In the genomic region with DNA sequence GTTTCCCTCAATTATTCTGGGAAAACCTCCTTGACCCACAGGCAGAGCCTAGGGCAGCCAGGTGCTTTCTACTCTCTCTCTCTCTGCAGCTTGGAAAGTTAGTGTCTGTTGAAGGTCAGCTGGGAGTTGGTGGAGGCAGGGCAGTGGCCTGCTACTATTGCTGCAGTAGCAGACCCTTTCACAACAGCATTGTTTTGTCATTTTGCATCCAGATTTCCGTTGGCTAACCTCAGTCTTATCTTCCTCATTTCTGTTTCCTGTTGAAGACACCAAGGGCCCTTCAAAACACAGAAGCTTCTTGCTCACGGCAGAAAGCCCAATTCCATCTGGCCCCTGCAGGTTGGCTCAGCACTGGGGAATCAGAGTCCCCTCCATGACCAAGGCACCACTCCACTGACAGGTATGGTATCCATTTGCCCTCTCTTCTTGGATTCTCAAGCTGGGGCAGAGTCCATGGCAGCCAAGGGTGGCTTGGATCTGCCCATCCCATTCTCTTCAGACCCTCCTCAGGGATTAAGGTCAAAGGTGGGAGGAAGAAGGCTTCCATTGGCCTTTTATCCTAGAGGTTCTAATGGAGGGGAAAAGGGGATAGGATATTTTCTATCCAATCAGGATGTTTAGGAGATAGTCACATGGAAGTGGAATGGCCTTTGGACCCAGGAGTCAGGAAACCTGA, we compare ENCODE assay signal across 8 cellular contexts. TPM values are rescaled to one million over a fixed set of nuclear protein-coding genes. Genes with fewer than 3 reads are reported as not detected.
DNase-seq lines count a peak whose midpoint lies in the region; ATAC-seq, FAIRE-seq and TF ChIP-seq lines count a peak whose summit lies in the region.

No MANE protein-coding gene starts in this region.

- peak overlapping the region; percentile 44 for H3K4me3 ChIP-seq in OCI-LY7 (ENCODE audit: low read depth, low read length, poor library complexity, severe bottlenecking)

- H3K4me2 ChIP-seq in OCI-LY7 (ENCODE audit: low read length), result peak overlapping the region; percentile 74

- no peaks in the 10 kb centered on the region for H4K20me1 ChIP-seq in OCI-LY7 (ENCODE audit: insufficient read depth, low read length)

- H3K36me3 ChIP-seq in OCI-LY7 (ENCODE audit: insufficient read depth, low read length), result no peaks in the 10 kb centered on the region

- H3K27ac ChIP-seq in OCI-LY7 (ENCODE audit: low read depth, low read length, poor library complexity, severe bottlenecking), result peak overlapping the region; percentile 86

- intact Hi-C loops in OCI-LY7 (cut with micrococcal nuclease; ENCODE audit: unreplicated experiment) (loop anchor here (10.0 kb wide), 2 partner anchors 1170 to 1720 kb away; no protein-coding TSS in a partner anchor), left colon (cut with DNase I, micrococcal nuclease) (no loop called here)

- no TSS peak for BruUV-seq in OCI-LY7 (replicated peaks; lab: Mats Ljungman, UMichigan)

- no peak for TF ChIP-seq CTCF in OCI-LY7 (conservative IDR thresholded peaks at IDR 0.05; ENCODE audit: low read length)

- peak; percentile 45 for ATAC-seq in GM21737 (IDR thresholded peaks at IDR 0.05; ENCODE audit: unreplicated experiment)
- no peak for ATAC-seq in left colon

- no peaks in the 10 kb centered on the region for H3K9me2 ChIP-seq in OCI-LY7 (ENCODE audit: insufficient read depth, low read length)

- peaks cover 60% of the 10 kb centered on the region for H3K4me1 ChIP-seq in OCI-LY7 (ENCODE audit: insufficient read depth, low read length, poor library complexity, severe bottlenecking)

- CTCF ChIA-PET in OCI-LY7 (lab: Charles Lee; ENCODE audit: unreplicated experiment), result no interaction called here

- H3K9me3 ChIP-seq in OCI-LY7 (ENCODE audit: low read length), result no peaks in the 10 kb centered on the region

- peak; percentile 26 for TF ChIP-seq POLR2A in GM10847 (IDR thresholded peaks at IDR 0.05; ENCODE audit: extremely low read depth, insufficient read length)

- POLR2A ChIA-PET in OCI-LY7 (lab: Charles Lee), result interaction anchor here (0.6 to 2.0 kb wide), 6 partner anchors 10 to 489 kb away, joined by 3 to 6 read pairs (median 4); no protein-coding TSS in a partner anchor

- H3K79me2 ChIP-seq in OCI-LY7 (ENCODE audit: insufficient read depth, low read depth, low read length), result no peaks in the 10 kb centered on the region

- FAIRE-seq in frontal cortex (lab: Jason Lieb, UNC), result no peak

- DNase-seq in OCI-LY7 (ENCODE audit: low spot score) (peak; percentile 80), left colon (peak; percentile 16 to 27), DMS53 (lab: John Stamatoyannopoulos, UW) (no peak), NCI-H1694 (lab: John Stamatoyannopoulos, UW) (no peak), frontal cortex (ENCODE audit: low spot score in 2 of 2) (no peak), NCI-H2171 (lab: John Stamatoyannopoulos, UW) (no peak)

- H2AFZ ChIP-seq in OCI-LY7 (ENCODE audit: low read length), result no peak overlapping the region; the same call in 1 of the 2 replicates

RNA-seq across cellular contexts. Expression of a gene that starts 24.6 kb away (rescaled TPM):
- total RNA-seq in OCI-LY7 (2014; rRNA removed; shearing (Covaris generic)), result not detected in 2 replicates
- not detected in 2 replicates for total RNA-seq in OCI-LY7 (2022)
- 10 to 100 TPM; 15.4 to 30.4 TPM for total RNA-seq in left colon
- total RNA-seq in frontal cortex, result 15.1 TPM

Comparison
In these comparisons a context has a peak if more than half of its experiments do, and no peak if none do; other contexts are left out.
1. DNase-seq: peak in OCI-LY7 (single experiment) and left colon (2 of 2); none in DMS53 (single experiment), NCI-H1694 (single experiment), frontal cortex (0 of 2) and NCI-H2171 (single experiment).
2. RNA of a gene that starts 24.6 kb away (total RNA-seq): 15.4 to 30.4 TPM in left colon and 15.1 TPM in frontal cortex (single experiment); not detected in OCI-LY7; every median in the first group is over 10 times any median in the second.